In the genomic region with DNA sequence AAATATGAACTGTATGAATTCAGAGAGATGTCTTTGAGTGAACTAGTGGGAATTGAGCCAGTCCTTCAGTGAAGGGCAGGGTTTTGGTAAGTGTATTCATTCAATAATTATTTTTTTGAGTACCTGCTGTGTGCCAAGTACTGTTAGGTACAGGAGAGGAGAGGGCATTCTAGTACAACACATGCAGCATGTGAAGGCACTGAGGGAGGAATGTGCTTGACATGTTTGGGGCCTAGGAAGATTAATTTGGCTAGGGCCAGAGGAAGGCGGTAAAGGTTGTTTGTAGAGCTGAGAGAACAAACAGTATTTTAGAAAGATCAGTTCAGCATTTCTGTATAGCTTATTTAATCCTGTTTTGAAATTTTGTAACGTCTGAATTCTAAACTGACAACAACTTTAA, we compare ENCODE assay signal across 28 cellular contexts.
"Had no signal": no experiment of that assay in that cellular context is flagged by ENCODE, and none has a peak within 500 bp of the region (broad histone marks: within the 10 kb centered on the region; RNA-seq: fewer than 3 reads in every experiment).

No MANE protein-coding gene starts in this region.

- H3K27me3 Mint-ChIP-seq: activated naive CD4-positive, alpha-beta T cell treated with anti-CD3 and anti-CD28 coated beads, Interleukin-2, amount 50 U/mL, for 24 hours; activated T-cell treated with anti-CD3 and anti-CD28 coated beads, Interleukin-2, amount 50 U/mL, for 24 hours; brain; central memory CD8-positive, alpha-beta T cell had no signal

- H3K36me3 ChIP-seq: ascending aorta, MG63, Peyer's patch had no signal

- H3K27ac ChIP-seq: ascending aorta, Peyer's patch, RWPE1 had no signal

- H3K27me3 ChIP-seq: ascending aorta, MG63, Peyer's patch had no signal

- H3K9me3 Mint-ChIP-seq: activated naive CD4-positive, alpha-beta T cell treated with anti-CD3 and anti-CD28 coated beads, Interleukin-2, amount 50 U/mL, for 24 hours; activated T-cell treated with anti-CD3 and anti-CD28 coated beads, Interleukin-2, amount 50 U/mL, for 24 hours; activated T-helper 1 cell treated with anti-CD3 and anti-CD28 coated beads, Interleukin-12 subunit alpha, Interleukin-12 subunit beta, Interleukin-2, Interleukin-4 antibody, amounts not matched to agents 30 ng/mL and 10 ng/mL and 1 ng/mL, durations not matched to agents 14 hours and 24 hours and 36 hours; central memory CD8-positive, alpha-beta T cell; T-helper 1 cell treated with Interleukin-12 subunit alpha and Interleukin-12 subunit beta and Interleukin-4 antibody, amounts not matched to agents 30 μg/mL and 1 μg/mL, for 36 hours had no signal

- H3K4me1 ChIP-seq: ascending aorta, Peyer's patch had no signal

- H3K4me3 ChIP-seq: ascending aorta, MG63, Peyer's patch had no signal

- H3K9me3 ChIP-seq: ascending aorta, MG63, Peyer's patch had no signal

- H3K27ac Mint-ChIP-seq: activated CD8-positive, alpha-beta T cell treated with anti-CD3 and anti-CD28 coated beads, Interleukin-2, amount 10 ng/mL, durations not matched to agents 7 days and 5 days; activated naive CD4-positive, alpha-beta T cell treated with anti-CD3 and anti-CD28 coated beads, Interleukin-2, amount 50 U/mL, for 24 hours; activated T-cell treated with anti-CD3 and anti-CD28 coated beads, Interleukin-2, amount 50 U/mL, for 24 hours; activated T-helper 1 cell treated with anti-CD3 and anti-CD28 coated beads, Interleukin-12 subunit alpha, Interleukin-12 subunit beta, Interleukin-2, Interleukin-4 antibody, amounts not matched to agents 30 ng/mL and 10 ng/mL and 1 ng/mL, durations not matched to agents 14 hours and 24 hours and 36 hours; brain; T-helper 1 cell treated with Interleukin-12 subunit alpha and Interleukin-12 subunit beta and Interleukin-4 antibody, amounts not matched to agents 30 μg/mL and 1 μg/mL, for 36 hours had no signal

- ATAC-seq: activated CD8-positive, alpha-beta T cell treated with anti-CD3 and anti-CD28 coated beads, Interleukin-2, amount 10 ng/mL, durations not matched to agents 7 days and 5 days had no signal

- H3K4me1 Mint-ChIP-seq: brain had no signal

- DNase-seq: activated CD4-positive, alpha-beta T cell treated with anti-CD3 and anti-CD28 coated beads for 48 hours; activated CD4-positive, alpha-beta T cell treated with anti-CD3 and anti-CD28 coated beads, Interleukin-2, amount 50 U/mL, for 4 hours; activated CD4-positive, CD25-positive, alpha-beta regulatory T cell treated with anti-CD3 and anti-CD28 coated beads, Interleukin-2, amount 50 U/mL, for 72 hours; activated CD8-positive, alpha-beta T cell treated with anti-CD3 and anti-CD28 coated beads, Interleukin-2, amount 10 ng/mL, durations not matched to agents 7 days and 5 days; activated effector memory CD4-positive, alpha-beta T cell treated with Interleukin-2 at 50 U/mL for 16 hours; activated naive CD4-positive, alpha-beta T cell; activated T-cell treated with anti-CD3 and anti-CD28 coated beads, Interleukin-2, amount 50 U/mL, for 24 hours; amniotic stem cell; MG63; MV-4-11; NCI-H1092 treated with DMSO at 0.1 percent for 48 hours; NCI-H1417 treated with DMSO at 0.1 percent for 48 hours; NCI-H1694; NCI-H2081; NCI-H2171; NCI-H226; NCI-H510A; NCI-H526 treated with DMSO at 0.1 percent for 48 hours; NCI-H82; Peyer's patch; SHP77 treated with DMSO at 0.1 percent for 48 hours had no signal

- H3K4me3 Mint-ChIP-seq: activated CD8-positive, alpha-beta T cell treated with anti-CD3 and anti-CD28 coated beads, Interleukin-2, amount 10 ng/mL, durations not matched to agents 7 days and 5 days; activated naive CD4-positive, alpha-beta T cell treated with anti-CD3 and anti-CD28 coated beads, Interleukin-2, amount 50 U/mL, for 24 hours; activated T-cell treated with anti-CD3 and anti-CD28 coated beads, Interleukin-2, amount 50 U/mL, for 24 hours; activated T-helper 1 cell treated with anti-CD3 and anti-CD28 coated beads, Interleukin-12 subunit alpha, Interleukin-12 subunit beta, Interleukin-2, Interleukin-4 antibody, amounts not matched to agents 30 ng/mL and 10 ng/mL and 1 ng/mL, durations not matched to agents 14 hours and 24 hours and 36 hours; brain; central memory CD8-positive, alpha-beta T cell; T-helper 1 cell treated with Interleukin-12 subunit alpha and Interleukin-12 subunit beta and Interleukin-4 antibody, amounts not matched to agents 30 μg/mL and 1 μg/mL, for 36 hours had no signal
